10 cellular contexts compared by ENCODE assay signal in the genomic region with DNA sequence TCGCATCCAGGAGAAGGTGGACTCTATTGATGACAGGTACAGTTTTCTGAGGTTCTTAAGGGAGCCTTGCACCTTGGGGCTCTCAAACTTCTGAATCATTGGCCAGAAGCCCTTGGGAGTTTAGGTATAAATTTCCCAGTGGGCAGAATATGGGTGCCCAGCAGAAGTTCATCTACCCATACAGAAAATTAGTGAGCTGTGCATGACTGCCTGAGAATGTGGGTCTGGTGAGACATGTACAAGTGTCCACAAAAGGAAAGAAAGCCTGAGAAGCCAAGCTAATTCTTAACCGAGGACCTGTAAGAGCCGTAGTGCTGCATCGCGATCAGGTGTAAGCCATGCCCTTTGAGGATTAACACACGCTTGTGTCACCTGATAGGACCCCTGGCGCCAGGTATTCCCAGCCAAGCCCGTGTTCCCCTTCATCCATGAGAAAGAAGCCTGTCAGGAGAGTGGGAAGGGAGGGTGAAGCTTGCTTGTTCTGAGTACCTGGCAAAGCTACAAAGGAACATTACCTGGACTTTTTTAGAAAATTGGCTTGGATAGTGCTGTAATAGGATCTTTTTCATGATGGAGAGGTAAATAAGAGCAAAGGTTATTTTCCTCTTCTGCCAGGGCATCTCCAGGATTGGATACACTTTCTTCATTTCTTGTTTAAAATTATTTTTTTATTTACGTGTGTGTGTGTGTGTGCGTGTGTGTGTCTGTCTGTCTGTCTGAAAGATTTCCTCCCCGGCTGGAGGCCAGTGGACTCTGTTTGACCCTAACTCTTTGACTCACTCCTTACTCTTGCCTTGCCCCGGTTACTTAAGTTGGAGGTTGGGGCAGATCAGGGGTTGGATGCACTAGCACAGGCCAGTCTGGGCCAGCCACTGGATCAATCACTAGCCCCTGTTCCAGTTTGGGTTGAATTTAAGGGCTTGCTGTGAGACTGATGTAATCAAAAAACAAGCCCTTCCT.
DNase-seq lines count a peak whose midpoint lies in the region; TF ChIP-seq lines count a peak whose summit lies in the region.
"Had no signal": no experiment of that assay in that cellular context is flagged by ENCODE, and none has a peak within 500 bp of the region (broad histone marks: within the 10 kb centered on the region; RNA-seq: fewer than 3 reads in every experiment).

No MANE protein-coding gene starts in this region.

- peaks cover 27% of the 10 kb centered on the region for H4K20me1 ChIP-seq in BLaER1

- peaks cover 16% of the 10 kb centered on the region for H3K4me1 Mint-ChIP-seq in activated CD4-positive, alpha-beta memory T cell treated with anti-CD3 and anti-CD28 coated beads, Interleukin-2, amount 10 ng/mL, durations not matched to agents 7 days and 5 days

- no peak overlapping the region for H3K4me3 Mint-ChIP-seq in activated CD4-positive, alpha-beta memory T cell treated with anti-CD3 and anti-CD28 coated beads, Interleukin-2, amount 10 ng/mL, durations not matched to agents 7 days and 5 days

- H3K36me3 ChIP-seq in BLaER1, result peaks cover 88% of the 10 kb centered on the region

- H3K4me1 ChIP-seq in BLaER1, result peaks cover 100% of the 10 kb centered on the region

- peak overlapping the region; percentile 87 for H3K27ac ChIP-seq in BLaER1

- TF ChIP-seq CTCF in epithelial cell of esophagus (IDR thresholded peaks at IDR 0.05; ENCODE audit: insufficient read depth, low read depth, low read length, missing control alignments) (no peak), GM13977 (IDR thresholded peaks at IDR 0.05; ENCODE audit: extremely low read depth, insufficient read depth, missing control alignments) (no peak)

- in situ Hi-C loops in GM13977 (cut with MboI; ENCODE audit: low pct_unique_long_range_greater_than_20kb, low sequenced_read_pairs, unreplicated experiment), result no loop called here

- peak overlapping the region; percentile 84 for H3K4me2 ChIP-seq in BLaER1

- CTCF ChIA-PET in activated CD4-positive, alpha-beta memory T cell treated with anti-CD3 and anti-CD28 coated beads, Interleukin-2, amount 10 ng/mL, durations not matched to agents 7 days and 5 days (lab: Charles Lee), result interaction anchor here (0.9 to 1.5 kb wide), 3 partner anchors 8 to 32 kb away, joined by 3 to 7 read pairs (median 3); no protein-coding TSS in a partner anchor

- no peak overlapping the region for H3K27ac Mint-ChIP-seq in activated CD4-positive, alpha-beta memory T cell treated with anti-CD3 and anti-CD28 coated beads, Interleukin-2, amount 10 ng/mL, durations not matched to agents 7 days and 5 days

- DNase-seq in NCI-H226 (peak; percentile 62), epithelial cell of esophagus (ENCODE audit: low read depth) (peak; percentile 49), non-pigmented ciliary epithelial cell (ENCODE audit: low read depth) (peak; percentile 86), GM13977 (ENCODE audit: low spot score) (no peak), ecto neural progenitor cell (ENCODE audit: low spot score) (no peak)
- no peak for DNase-seq in activated CD4-positive, alpha-beta memory T cell treated with anti-CD3 and anti-CD28 coated beads, Interleukin-2, amount 10 ng/mL, durations not matched to agents 7 days and 5 days
- DNase-seq in activated effector memory CD4-positive, alpha-beta T cell treated with Interleukin-2 at 50 U/mL for 16 hours, result no peak
- DNase-seq: H7; stimulated activated CD8-positive, alpha-beta memory T cell treated with anti-CD3 and anti-CD28 coated beads, Interleukin-4, amount 100 ng/mL, for 48 hours had no signal

- H3K4me3 ChIP-seq in BLaER1 (peak overlapping the region; percentile 54), epithelial cell of esophagus (ENCODE audit: low read length) (no peak overlapping the region)

- H3K9me3 Mint-ChIP-seq in activated CD4-positive, alpha-beta memory T cell treated with anti-CD3 and anti-CD28 coated beads, Interleukin-2, amount 10 ng/mL, durations not matched to agents 7 days and 5 days, result no peaks in the 10 kb centered on the region

- H3K27me3 ChIP-seq in BLaER1, result no peaks in the 10 kb centered on the region

- H3K36me3 Mint-ChIP-seq in activated CD4-positive, alpha-beta memory T cell treated with anti-CD3 and anti-CD28 coated beads, Interleukin-2, amount 10 ng/mL, durations not matched to agents 7 days and 5 days (ENCODE audit: low read depth), result peaks cover 78% of the 10 kb centered on the region

- peak overlapping the region; percentile 75 for H3K9ac ChIP-seq in BLaER1

- POLR2A ChIA-PET in activated CD4-positive, alpha-beta memory T cell treated with anti-CD3 and anti-CD28 coated beads, Interleukin-2, amount 10 ng/mL, durations not matched to agents 7 days and 5 days (lab: Charles Lee), result interaction anchor here (1.5 kb wide), 1 partner anchor 14 kb away, joined by 4 read pairs; no protein-coding TSS in a partner anchor

- no peaks in the 10 kb centered on the region for H3K9me3 ChIP-seq in BLaER1

- no peaks in the 10 kb centered on the region for H3K27me3 Mint-ChIP-seq in activated CD4-positive, alpha-beta memory T cell treated with anti-CD3 and anti-CD28 coated beads, Interleukin-2, amount 10 ng/mL, durations not matched to agents 7 days and 5 days

Comparison
In these comparisons a context has a peak if more than half of its experiments do, and no peak if none do; other contexts are left out.
1. DNase-seq: peak in NCI-H226 (single experiment), epithelial cell of esophagus (single experiment) and non-pigmented ciliary epithelial cell (single experiment); none in activated CD4-positive, alpha-beta memory T cell treated with anti-CD3 and anti-CD28 coated beads, Interleukin-2, amount 10 ng/mL, durations not matched to agents 7 days and 5 days (single experiment), GM13977 (single experiment), ecto neural progenitor cell (single experiment) and activated effector memory CD4-positive, alpha-beta T cell treated with Interleukin-2 at 50 U/mL for 16 hours (single experiment).